In the genomic region with DNA sequence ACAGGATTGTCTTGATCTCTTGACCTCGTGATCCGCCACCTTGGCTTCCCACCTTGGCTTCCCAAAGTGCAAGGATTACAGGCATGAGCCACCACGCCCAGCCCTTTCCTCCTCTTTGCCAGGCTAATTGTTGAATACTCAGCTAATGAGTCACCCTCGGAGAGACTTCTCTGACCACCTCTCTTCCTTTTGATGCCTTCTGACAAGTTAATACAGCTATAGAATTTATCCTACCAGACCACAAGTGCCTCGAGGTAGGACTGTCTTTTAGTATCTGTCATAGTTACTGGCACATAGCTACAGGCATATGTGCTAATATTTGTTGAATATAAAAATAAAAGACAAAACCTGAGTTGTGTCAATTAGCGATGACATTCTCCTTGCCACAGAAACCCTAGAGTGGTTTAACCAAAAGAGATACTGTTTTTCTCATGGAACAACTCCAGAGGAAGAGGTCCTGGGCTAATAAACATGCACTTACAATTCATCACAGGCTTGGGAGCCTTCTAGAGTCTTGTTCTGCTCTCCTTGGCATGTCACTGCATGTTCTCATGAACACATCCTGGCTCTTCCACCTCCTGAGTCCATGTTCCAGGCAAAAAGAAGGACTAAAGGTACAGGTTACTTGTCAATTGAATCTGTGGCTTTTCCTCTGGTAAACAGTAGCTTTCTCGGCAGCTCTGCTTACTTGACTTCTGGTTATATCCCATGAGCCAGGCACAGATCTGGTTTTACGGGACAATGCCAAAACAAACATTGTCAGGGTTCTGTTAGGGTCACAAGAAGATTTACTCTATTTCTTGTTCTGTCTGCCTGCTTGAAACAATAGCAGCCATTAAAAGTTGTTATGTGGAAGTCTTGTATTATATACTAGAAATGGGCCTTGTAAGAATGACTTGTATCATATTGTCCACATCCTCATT, we compare ENCODE assay signal across 10 cellular contexts.
DNase-seq lines count a peak whose midpoint lies in the region.
"Had no signal": no experiment of that assay in that cellular context is flagged by ENCODE, and none has a peak within 500 bp of the region (broad histone marks: within the 10 kb centered on the region; RNA-seq: fewer than 3 reads in every experiment).

No MANE protein-coding gene starts in this region.

- WGBS in esophagus, 2 donors = 38 to 46% methylated on average over 8 of the region's 8 CpGs

- H3K4me1 ChIP-seq in esophagus (ENCODE audit: control insufficient read depth in 2 of 2, insufficient read depth in 2 of 2, low read length in 1 of 2) (peaks cover 0 to 12% of the 10 kb centered on the region in 2 donors), mucosa of stomach (ENCODE audit: control insufficient read depth, insufficient read depth, low read length) (peaks cover 30% of the 10 kb centered on the region)

- H3K4me3 ChIP-seq in esophagus (ENCODE audit: low read depth in 1 of 2, low read length in 2 of 2) (no peak overlapping the region), mucosa of stomach (ENCODE audit: low read length) (no peak overlapping the region)
- H3K4me3 ChIP-seq: BLaER1 had no signal

- H3K27me3 ChIP-seq in esophagus (ENCODE audit: control insufficient read depth in 1 of 2, insufficient read depth in 2 of 2, low read length in 2 of 2) (no peaks in the 10 kb centered on the region), mucosa of stomach (ENCODE audit: control insufficient read depth, insufficient read depth, low read length) (no peaks in the 10 kb centered on the region)
- H3K27me3 ChIP-seq: BLaER1 had no signal

- H3K36me3 ChIP-seq in esophagus (ENCODE audit: control insufficient read depth in 2 of 2, insufficient read depth in 2 of 2, low read length in 1 of 2) (no peaks in the 10 kb centered on the region), mucosa of stomach (ENCODE audit: control insufficient read depth, insufficient read depth, low read length) (no peaks in the 10 kb centered on the region)
- H3K36me3 ChIP-seq: BLaER1 had no signal

- peak overlapping the region; percentile 76 to 81 for H3K27ac ChIP-seq in esophagus (ENCODE audit: low read depth in 2 of 2, low read length in 1 of 2)
- H3K27ac ChIP-seq: BLaER1 had no signal

- H3K9me3 ChIP-seq in esophagus (ENCODE audit: control insufficient read depth in 2 of 2, insufficient read depth in 1 of 2, low read depth in 1 of 2, low read length in 1 of 2) (no peaks in the 10 kb centered on the region), mucosa of stomach (ENCODE audit: control insufficient read depth, low read length) (no peaks in the 10 kb centered on the region)
- H3K9me3 ChIP-seq: BLaER1 had no signal

- DNase-seq in ELF-1 (ENCODE audit: low read depth, low spot score) = peak; percentile 59
- DNase-seq in RKO (ENCODE audit: low spot score) = peak; percentile 21
- DNase-seq in RPMI8226 = no peak
- DNase-seq in NCI-H2171 (lab: John Stamatoyannopoulos, UW) = no peak
- DNase-seq in pons (ENCODE audit: low spot score) = no peak
- DNase-seq in NCI-H510A (lab: John Stamatoyannopoulos, UW) = no peak
- DNase-seq: activated T-cell treated with anti-CD3 and anti-CD28 coated beads for 4 hours had no signal

- peak overlapping the region; percentile 1 for H3K9ac ChIP-seq in mucosa of stomach (ENCODE audit: low read length)
- H3K9ac ChIP-seq: BLaER1 had no signal

Comparison
In these comparisons a context has a peak if more than half of its experiments do, and no peak if none do; other contexts are left out.
1. DNase-seq: peak in ELF-1 (single experiment) and RKO (single experiment); none in RPMI8226 (single experiment), NCI-H2171 (single experiment), pons (single experiment) and NCI-H510A (single experiment).